Comparison of ENCODE assay signal across 2 cellular contexts in genomic region chr12:68675098-68675842, GRCh38.
TF ChIP-seq lines count a peak whose summit lies in the region.

No MANE protein-coding gene starts in this region.

TF ChIP-seq in IMR-90, 13 proteins besides CTCF, POLR2A, EP300 and RAD21:
- no peak for TF ChIP-seq NFE2L2 (IDR thresholded peaks at IDR 0.05; ENCODE audit: low read depth, low read length)
- no peak for TF ChIP-seq MAZ (IDR thresholded peaks at IDR 0.05; ENCODE audit: borderline replicate concordance, low read depth, low read length)
- no peak for TF ChIP-seq MAFK (IDR thresholded peaks at IDR 0.05; ENCODE audit: low read depth, low read length)
- no peak for TF ChIP-seq SMC3 (IDR thresholded peaks at IDR 0.05; ENCODE audit: low read depth, low read length)
- TF ChIP-seq CEBPB (IDR thresholded peaks at IDR 0.05; ENCODE audit: low read depth, low read length) = no peak
- no peak for TF ChIP-seq FOS (IDR thresholded peaks at IDR 0.05; ENCODE audit: low read depth, low read length)
- TF ChIP-seq RCOR1 (IDR thresholded peaks at IDR 0.05; ENCODE audit: insufficient replicate concordance, low read length) = no peak
- no peak for TF ChIP-seq MXI1 (IDR thresholded peaks at IDR 0.05; ENCODE audit: borderline replicate concordance, low read depth, low read length)
- no peak for TF ChIP-seq RFX5 (IDR thresholded peaks at IDR 0.05; ENCODE audit: low read depth, low read length)
- TF ChIP-seq, protein P1, sequence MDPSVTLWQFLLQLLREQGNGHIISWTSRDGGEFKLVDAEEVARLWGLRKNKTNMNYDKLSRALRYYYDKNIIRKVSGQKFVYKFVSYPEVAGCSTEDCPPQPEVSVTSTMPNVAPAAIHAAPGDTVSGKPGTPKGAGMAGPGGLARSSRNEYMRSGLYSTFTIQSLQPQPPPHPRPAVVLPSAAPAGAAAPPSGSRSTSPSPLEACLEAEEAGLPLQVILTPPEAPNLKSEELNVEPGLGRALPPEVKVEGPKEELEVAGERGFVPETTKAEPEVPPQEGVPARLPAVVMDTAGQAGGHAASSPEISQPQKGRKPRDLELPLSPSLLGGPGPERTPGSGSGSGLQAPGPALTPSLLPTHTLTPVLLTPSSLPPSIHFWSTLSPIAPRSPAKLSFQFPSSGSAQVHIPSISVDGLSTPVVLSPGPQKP (IDR thresholded peaks at IDR 0.05; ENCODE audit: borderline replicate concordance, low read depth, low read length) = no peak
- TF ChIP-seq USF2 (IDR thresholded peaks at IDR 0.05; ENCODE audit: low read depth, low read length) = no peak
- no peak for TF ChIP-seq CHD1 (IDR thresholded peaks at IDR 0.05; ENCODE audit: low read depth, low read length)
- no peak for TF ChIP-seq BHLHE40 (IDR thresholded peaks at IDR 0.05; ENCODE audit: low read depth, low read length)

TF ChIP-seq in H1, 55 proteins besides CTCF, POLR2A, EP300 and RAD21:
- TF ChIP-seq USF2 (IDR thresholded peaks at IDR 0.05; ENCODE audit: low read length) = no peak
- TF ChIP-seq CTBP2 (IDR thresholded peaks at IDR 0.05; ENCODE audit: borderline replicate concordance, insufficient read depth, insufficient read length, low read length) = no peak
- TF ChIP-seq SIN3A (conservative IDR thresholded peaks at IDR 0.05 in 1 of 2, IDR thresholded peaks at IDR 0.05 in 1 of 2; ENCODE audit: low read depth in 1 of 2, low read length in 2 of 2) = no peak
- TF ChIP-seq TCF12 (IDR thresholded peaks at IDR 0.05; ENCODE audit: low read depth, low read length) = no peak
- TF ChIP-seq RBBP5 (IDR thresholded peaks at IDR 0.05; ENCODE audit: borderline replicate concordance, low read depth, low read length) = no peak
- no peak for TF ChIP-seq CBX5 (IDR thresholded peaks at IDR 0.05; ENCODE audit: low read depth, low read length)
- no peak for TF ChIP-seq TBP (IDR thresholded peaks at IDR 0.05; ENCODE audit: low read depth, low read length)
- TF ChIP-seq, protein P2, sequence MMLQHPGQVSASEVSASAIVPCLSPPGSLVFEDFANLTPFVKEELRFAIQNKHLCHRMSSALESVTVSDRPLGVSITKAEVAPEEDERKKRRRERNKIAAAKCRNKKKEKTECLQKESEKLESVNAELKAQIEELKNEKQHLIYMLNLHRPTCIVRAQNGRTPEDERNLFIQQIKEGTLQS (IDR thresholded peaks at IDR 0.05; ENCODE audit: insufficient read depth, low read depth, low read length) = no peak
- no peak for TF ChIP-seq E2F6 (IDR thresholded peaks at IDR 0.05)
